10 cellular contexts compared by ENCODE assay signal in the genomic region with DNA sequence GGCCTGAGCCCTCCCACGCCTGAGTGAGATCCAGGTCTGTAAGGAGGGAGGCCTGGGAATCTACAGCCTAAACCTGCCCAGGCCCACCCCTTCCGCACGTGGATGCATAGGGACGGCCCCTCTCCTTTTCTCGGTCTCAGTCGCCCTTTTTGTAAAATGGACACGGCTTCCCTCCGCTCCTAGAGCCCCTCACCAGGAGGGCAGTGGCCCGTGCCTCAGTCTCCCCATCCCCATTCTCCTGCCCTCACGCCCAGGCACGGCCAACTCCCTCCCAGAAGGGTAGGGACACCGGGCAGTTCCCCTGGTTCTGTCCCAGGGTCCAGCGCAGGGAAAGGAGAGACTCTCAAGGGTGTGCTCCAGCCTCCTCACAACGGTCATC. TPM values are rescaled to one million over a fixed set of nuclear protein-coding genes. Genes with fewer than 3 reads are reported as not detected.
A peak's percentile ranks its signal among the peaks of the same experiment; 100 is the strongest.
DNase-seq lines count a peak whose midpoint lies in the region; ATAC-seq, FAIRE-seq and TF ChIP-seq lines count a peak whose summit lies in the region.
"Had no signal": no experiment of that assay in that cellular context is flagged by ENCODE, and none has a peak within 500 bp of the region (broad histone marks: within the 10 kb centered on the region; RNA-seq: fewer than 3 reads in every experiment).

No MANE protein-coding gene starts in this region.

- H3K4me2 ChIP-seq in SU-DHL-6 (ENCODE audit: low read depth, low read length, poor library complexity, severe bottlenecking) = peak overlapping the region; percentile 56

- no peaks in the 10 kb centered on the region for H3F3A ChIP-seq in SU-DHL-6 (ENCODE audit: insufficient read depth)

- intact Hi-C loops in sciatic nerve (cut with DNase I) = no loop called here

- no peak for TF ChIP-seq CTCF in SU-DHL-6 (IDR thresholded peaks at IDR 0.05; ENCODE audit: insufficient read depth, low read length, poor library complexity, severe bottlenecking)

- H2AFZ ChIP-seq in SU-DHL-6 (ENCODE audit: low read depth, low read length, severe bottlenecking) = no peak overlapping the region

- no peaks in the 10 kb centered on the region for H3K27me3 ChIP-seq in SU-DHL-6 (ENCODE audit: low read length)

- H3K27ac Mint-ChIP-seq in T-helper 2 cell treated with Interferon-gamma antibody and Interleukin-4, amounts not matched to agents 5 μg/mL and 100 μg/mL, for 36 hours = no peak overlapping the region

- H3K27ac ChIP-seq in SU-DHL-6 (ENCODE audit: low read depth, low read length) = no peak overlapping the region

- H4K20me1 ChIP-seq in SU-DHL-6 (ENCODE audit: low read depth, low read length) = no peaks in the 10 kb centered on the region

- no peak overlapping the region for H3K9ac ChIP-seq in SU-DHL-6 (ENCODE audit: low read length)

- H3K9me3 Mint-ChIP-seq in T-helper 2 cell treated with Interferon-gamma antibody and Interleukin-4, amounts not matched to agents 5 μg/mL and 100 μg/mL, for 36 hours = no peaks in the 10 kb centered on the region

- peak overlapping the region; percentile 61 for H3K4me3 Mint-ChIP-seq in T-helper 2 cell treated with Interferon-gamma antibody and Interleukin-4, amounts not matched to agents 5 μg/mL and 100 μg/mL, for 36 hours

- ATAC-seq in sciatic nerve = peak; percentile 7

- peaks cover 9% of the 10 kb centered on the region for H3K4me1 Mint-ChIP-seq in T-helper 2 cell treated with Interferon-gamma antibody and Interleukin-4, amounts not matched to agents 5 μg/mL and 100 μg/mL, for 36 hours (ENCODE audit: low read depth)

- H3K36me3 ChIP-seq in SU-DHL-6 (ENCODE audit: low read length) = no peaks in the 10 kb centered on the region

- no peaks in the 10 kb centered on the region for H3K79me2 ChIP-seq in SU-DHL-6 (ENCODE audit: insufficient read depth, low read length)

- H3K4me3 ChIP-seq in SU-DHL-6 (ENCODE audit: insufficient read depth, low read length, poor library complexity, severe bottlenecking) = no peak overlapping the region
- peak overlapping the region; percentile 46; the same call in 1 of the 2 replicates for H3K4me3 ChIP-seq in iPS-18c (ENCODE audit: insufficient read depth, low read depth, low read length)

- no peak for DNase-seq in T-helper 2 cell treated with Interferon-gamma antibody and Interleukin-4, amounts not matched to agents 5 μg/mL and 100 μg/mL, for 36 hours (ENCODE audit: low spot score)
- no peak for DNase-seq in T-helper 2 cell
- DNase-seq in sciatic nerve (ENCODE audit: low spot score) = peak; percentile 52
- DNase-seq in occipital lobe (lab: John Stamatoyannopoulos, UW) = no peak
- DNase-seq in GDM1 (lab: John Stamatoyannopoulos, UW) = no peak
- no peak for DNase-seq in GM19239 (ENCODE audit: insufficient read length, low spot score)
- DNase-seq: effector CD8-positive, alpha-beta T cell; NK-92 treated with Interleukin-12 subunit alpha and Interleukin-12 subunit beta, amount 100 ng/mL, for 24 hours had no signal

- H3K36me3 Mint-ChIP-seq in T-helper 2 cell treated with Interferon-gamma antibody and Interleukin-4, amounts not matched to agents 5 μg/mL and 100 μg/mL, for 36 hours (ENCODE audit: low read depth) = no peaks in the 10 kb centered on the region

- H3K9me2 ChIP-seq in SU-DHL-6 (replicated peaks; ENCODE audit: insufficient read depth, low read length) = no peaks in the 10 kb centered on the region

- H3K27me3 Mint-ChIP-seq in T-helper 2 cell treated with Interferon-gamma antibody and Interleukin-4, amounts not matched to agents 5 μg/mL and 100 μg/mL, for 36 hours (ENCODE audit: low read depth) = peaks cover 53% of the 10 kb centered on the region

- no peak for FAIRE-seq in GM19239 (lab: Jason Lieb, UNC)

- no peaks in the 10 kb centered on the region for H3K9me3 ChIP-seq in SU-DHL-6 (ENCODE audit: insufficient read depth, low read length)
- no peaks in the 10 kb centered on the region for H3K9me3 ChIP-seq in iPS-18c (ENCODE audit: control insufficient read depth, insufficient read depth, low read length)

RNA-seq across cellular contexts. Expression of gene WNT3, which starts 48.1 kb away (rescaled TPM):
- total RNA-seq in sciatic nerve (0.98 TPM), occipital lobe (5.1 TPM)
